Comparison of ENCODE assay signal across 1 cellular context in the genomic region with DNA sequence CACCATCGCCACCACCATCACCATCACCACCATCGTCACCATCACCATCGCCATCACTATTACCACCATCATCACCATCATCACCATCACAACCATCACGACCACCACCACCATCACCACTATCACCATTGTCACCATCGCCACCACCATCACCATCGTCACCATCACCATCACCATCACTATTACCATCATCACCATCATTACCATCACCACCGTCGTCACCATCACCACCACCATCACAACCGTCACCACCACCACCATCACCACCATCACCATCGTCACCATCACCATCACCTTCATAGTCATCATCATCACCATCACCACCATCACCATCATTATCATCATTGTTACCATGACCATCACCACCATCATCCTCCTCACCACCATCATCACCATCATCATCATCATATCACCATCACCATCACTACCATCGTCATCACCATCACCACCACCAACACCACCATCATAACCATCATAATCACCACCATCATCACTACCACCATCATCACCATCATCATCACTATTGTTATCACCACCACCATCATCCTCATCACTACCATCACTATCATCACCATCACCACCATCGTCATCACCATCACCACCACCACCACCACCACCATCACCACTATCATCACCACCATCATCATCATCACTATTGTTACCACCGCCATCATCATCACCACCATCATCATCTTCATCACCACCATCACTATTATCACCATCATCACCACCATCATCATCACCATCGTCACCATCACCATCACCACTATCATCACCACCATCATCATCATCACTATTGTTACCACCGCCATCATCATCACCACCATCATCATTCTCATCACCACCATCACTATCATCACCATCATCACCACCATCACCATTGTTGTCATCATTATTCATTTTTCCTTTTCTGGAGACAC.
TF ChIP-seq lines count a peak whose summit lies in the region.

No MANE protein-coding gene starts in this region.

TF ChIP-seq in endothelial cell of umbilical vein, 7 proteins besides CTCF, POLR2A, EP300 and RAD21:
- no peak for TF ChIP-seq EZH2 (IDR thresholded peaks at IDR 0.05; ENCODE audit: borderline replicate concordance, low read depth, low read length, severe bottlenecking)
- no peak for TF ChIP-seq GATA2 (IDR thresholded peaks at IDR 0.05; ENCODE audit: insufficient read depth, insufficient read length, low read depth, low read length)
- no peak for TF ChIP-seq JUN (IDR thresholded peaks at IDR 0.05; ENCODE audit: borderline replicate concordance, insufficient read depth, insufficient read length, low read depth)
- TF ChIP-seq, protein P1, sequence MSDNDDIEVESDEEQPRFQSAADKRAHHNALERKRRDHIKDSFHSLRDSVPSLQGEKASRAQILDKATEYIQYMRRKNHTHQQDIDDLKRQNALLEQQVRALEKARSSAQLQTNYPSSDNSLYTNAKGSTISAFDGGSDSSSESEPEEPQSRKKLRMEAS (IDR thresholded peaks at IDR 0.05; ENCODE audit: insufficient read depth, insufficient read length), result no peak
- TF ChIP-seq POLR2AphosphoS5 (IDR thresholded peaks at IDR 0.05; ENCODE audit: insufficient read depth, low read depth, low read length), result no peak
- TF ChIP-seq MYC (IDR thresholded peaks at IDR 0.05; ENCODE audit: low read depth, low read length), result no peak
- TF ChIP-seq FOS (IDR thresholded peaks at IDR 0.05; ENCODE audit: borderline replicate concordance, insufficient read depth, low read length), result no peak
